In genomic region chr10:35792301-35792700, GRCh38 we compare ENCODE assay signal across 1 cellular context.
TF ChIP-seq lines count a peak whose summit lies in the region.

No MANE protein-coding gene starts in this region.

TF ChIP-seq in GM12878, 131 proteins besides CTCF, POLR2A, EP300 and RAD21:
- TF ChIP-seq CEBPZ (IDR thresholded peaks at IDR 0.05; ENCODE audit: low read depth, low read length) (no peak), TCF12 (IDR thresholded peaks at IDR 0.05; ENCODE audit: low read depth, low read length) (0 out of 2 replicates have a peak, but pooled peaks have one; percentile 24), EZH2 (IDR thresholded peaks at IDR 0.05; ENCODE audit: borderline replicate concordance, control insufficient read depth, low read depth, low read length) (no peak)
